ENCODE assay signal across 9 cellular contexts in genomic region chr22:30289980-30290313, GRCh38. TPM values are rescaled to one million over a fixed set of nuclear protein-coding genes. Genes with fewer than 3 reads are reported as not detected.
DNase-seq lines count a peak whose midpoint lies in the region; ATAC-seq and TF ChIP-seq lines count a peak whose summit lies in the region.
"Had no signal": no experiment of that assay in that cellular context is flagged by ENCODE, and none has a peak within 500 bp of the region (broad histone marks: within the 10 kb centered on the region; RNA-seq: fewer than 3 reads in every experiment).

No MANE protein-coding gene starts in this region.

- H3K9me3 ChIP-seq in adrenal gland (replicated peaks in 1 of 3) (no peaks in the 10 kb centered on the region), tibial artery (no peaks in the 10 kb centered on the region)

- DNase-seq in GM12865 (ENCODE audit: low read depth) (no peak), adrenal gland (no peak), left colon (no peak), tibial artery (peak in 1 of 2 donors; percentile 80), AG08395 (ENCODE audit: low spot score) (no peak), amniotic stem cell (lab: John Stamatoyannopoulos, UW) (no peak), NCI-H2107 (lab: John Stamatoyannopoulos, UW) (no peak)

- TF ChIP-seq CTCF in GM12865 (IDR thresholded peaks at IDR 0.05; ENCODE audit: insufficient read depth, low read depth, low read length, missing control alignments) (no peak), adrenal gland (IDR thresholded peaks at IDR 0.05) (no peak), tibial artery (IDR thresholded peaks at IDR 0.05) (peak in 1 of 2 experiments; percentile 16)

- peak in 1 of 2 donors; percentile 30 for TF ChIP-seq POLR2A in adrenal gland (IDR thresholded peaks at IDR 0.05)

- WGBS in adrenal gland, 4 donors: 7 to 27% (median 22%) methylated on average over 3 to 12 of the region's 12 CpGs

- intact Hi-C loops in adrenal gland (cut with DNase I): loop anchor here (2.0 to 5.0 kb wide), 3 partner anchors 37 to 97 kb away; partner anchors contain the start of genes RNF215 (in 2 of the 2) and TBC1D10A (in 1 of the 2)
- intact Hi-C loops in left colon (cut with DNase I, micrococcal nuclease): loop anchor here in 1 of 2 donors (2.0 kb wide), 2 partner anchors 37 to 69 kb away; partner anchors contain the start of gene TBC1D10A
- intact Hi-C loops in tibial artery (cut with DNase I; ENCODE audit: low total_unique reads): loop anchor here (2.0 kb wide), 2 partner anchors 37 to 67 kb away; partner anchors contain the start of genes CCDC157, SF3A1 and TBC1D10A

- peak overlapping the region; percentile 71 to 92 (median 87) for H3K27ac ChIP-seq in adrenal gland
- H3K27ac ChIP-seq in tibial artery: peak overlapping the region; percentile 89 to 99

- peak overlapping the region; percentile 73 for H3K4me3 ChIP-seq in GM12865 (ENCODE audit: low read depth, low read length)
- peak overlapping the region in 1 of 4 donors; percentile 52 for H3K4me3 ChIP-seq in adrenal gland
- peak overlapping the region; percentile 76 to 99 for H3K4me3 ChIP-seq in tibial artery

- peak; percentile 9 for ATAC-seq in HG02943 (IDR thresholded peaks at IDR 0.05; ENCODE audit: low read depth, unreplicated experiment)
- peak; percentile 0 for ATAC-seq in left colon

- no peaks in the 10 kb centered on the region for H3K27me3 ChIP-seq in adrenal gland
- H3K27me3 ChIP-seq in tibial artery: no peaks in the 10 kb centered on the region

- peaks cover 30 to 40% of the 10 kb centered on the region in 2 donors for H3K4me1 ChIP-seq in adrenal gland (replicated peaks in 1 of 2)
- H3K4me1 ChIP-seq in tibial artery: peaks cover 17 to 52% (median 31%) of the 10 kb centered on the region in 4 donors

- H3K36me3 ChIP-seq in adrenal gland (replicated peaks in 1 of 2): peaks cover 0 to 46% of the 10 kb centered on the region in 2 donors
- H3K36me3 ChIP-seq in tibial artery: peaks cover 27 to 57% (median 55%) of the 10 kb centered on the region in 3 donors

RNA-seq across cellular contexts. Expression of gene CASTOR1, which starts 0.6 kb away (rescaled TPM):
- 10 to 100 TPM in 5 of 8 donors, 1 to 10 TPM in 3; 5.5 to 20.1 (median 13.8) TPM for total RNA-seq in adrenal gland
- polyA plus RNA-seq in adrenal gland: 10 to 100 TPM in 2 of 3 donors, 1 to 10 TPM in 1; 2.4 to 18.3 (median 15.1) TPM
- total RNA-seq in left colon: 1 to 10 TPM; 3.7 to 4.2 TPM

RNA-seq across cellular contexts. Expression of gene OSM, which starts 23.3 kb away (rescaled TPM):
- total RNA-seq in adrenal gland: 1 to 10 TPM in 6 of 8 donors, under 1 TPM in 2; 0.85 to 8.1 (median 1.9) TPM
- polyA plus RNA-seq in adrenal gland: 1 to 10 TPM in 1 of 3 donors, under 1 TPM in 2; 0.44 to 1.6 (median 0.56) TPM
- total RNA-seq in left colon: under 1 TPM in 1 of 2 donors, not detected in 1; 0.20 TPM
- total RNA-seq: M059J had no signal

RNA-seq across cellular contexts. Expression of gene TBC1D10A, which starts 36.8 kb away (rescaled TPM):
- total RNA-seq in adrenal gland: 10 to 100 TPM; 22.0 to 55.0 (median 31.8) TPM
- 10 to 100 TPM; 11.7 to 23.2 (median 14.2) TPM for polyA plus RNA-seq in adrenal gland
- 10 to 100 TPM; 32.0 to 41.2 TPM for total RNA-seq in left colon

RNA-seq across cellular contexts. Expression of gene LIF, which starts 43.4 kb away (rescaled TPM):
- total RNA-seq in adrenal gland (1 to 10 TPM in 6 of 8 donors, under 1 TPM in 2; 0.69 to 9.3 (median 2.6) TPM), left colon (10 to 100 TPM in 1 of 2 donors, 1 to 10 TPM in 1; 8.2 to 11.7 TPM)
- polyA plus RNA-seq in adrenal gland: 1 to 10 TPM in 2 of 3 donors, under 1 TPM in 1; 0.49 to 2.4 (median 1.4) TPM
